9 cellular contexts compared by ENCODE assay signal in the genomic region with DNA sequence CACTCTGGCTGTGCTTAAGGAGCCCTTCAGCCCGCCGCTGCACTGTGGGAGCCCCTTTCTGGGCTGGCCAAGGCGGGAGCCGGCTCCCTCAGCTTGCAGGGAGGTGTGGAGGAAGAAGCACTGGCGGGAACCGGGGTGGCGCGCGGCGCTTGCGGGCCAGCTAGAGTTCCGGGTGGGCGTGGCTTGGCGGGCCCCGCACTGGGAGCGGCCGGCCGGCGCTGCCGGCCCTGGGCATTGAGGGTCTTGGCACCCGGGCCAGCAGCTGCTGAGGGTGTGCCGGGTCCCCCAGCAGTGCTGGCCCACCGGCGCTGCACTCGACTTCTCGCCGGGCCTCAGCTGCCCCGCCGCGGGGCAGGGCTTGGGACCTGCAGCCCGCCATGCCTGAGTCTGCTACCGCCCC. TPM values are rescaled to one million over a fixed set of nuclear protein-coding genes. Genes with fewer than 3 reads are reported as not detected.
"Had no signal": no experiment of that assay in that cellular context is flagged by ENCODE, and none has a peak within 500 bp of the region (broad histone marks: within the 10 kb centered on the region; RNA-seq: fewer than 3 reads in every experiment).

No MANE protein-coding gene starts in this region.

RNA-seq across cellular contexts. Expression of a gene that starts 39.7 kb away (rescaled TPM):
- total RNA-seq: dermis microvascular lymphatic vessel endothelial cell, esophagus mucosa, esophagus squamous epithelium, gastrocnemius medialis, heart right ventricle, left ventricle myocardium inferior, mammary epithelial cell had no signal
- polyA plus RNA-seq: keratinocyte, lung, mammary epithelial cell had no signal
